Comparison of ENCODE assay signal across 1 cellular context in the genomic region with DNA sequence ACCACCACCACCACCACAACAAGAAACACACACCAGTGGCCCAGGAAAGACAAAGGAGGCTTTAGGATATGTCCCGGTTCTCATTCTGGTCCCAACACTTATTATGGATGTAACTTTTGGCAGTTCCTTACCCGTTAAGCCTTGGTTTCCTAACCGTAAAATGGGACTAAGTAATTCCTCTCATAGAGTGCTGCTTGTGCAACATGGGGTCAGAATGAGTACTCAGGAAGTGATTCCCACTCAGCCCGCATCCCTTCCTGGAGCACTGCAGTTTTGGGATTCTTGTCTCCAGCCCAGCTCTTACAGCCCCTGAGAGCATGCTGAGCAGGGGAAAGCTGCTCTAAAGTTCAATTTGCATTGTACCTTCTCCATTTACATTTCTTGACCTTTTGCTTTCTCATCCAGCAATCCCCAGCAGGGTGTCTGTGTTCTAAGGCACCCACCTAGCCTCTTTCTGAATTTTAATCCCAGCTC.
TF ChIP-seq lines count a peak whose summit lies in the region.

No MANE protein-coding gene starts in this region.

TF ChIP-seq in H1, 55 proteins besides CTCF, POLR2A, EP300 and RAD21:
- TF ChIP-seq CHD1 (IDR thresholded peaks at IDR 0.05; ENCODE audit: low read depth, low read length) (no peak), ASH2L (IDR thresholded peaks at IDR 0.05; ENCODE audit: low read length) (peak; percentile 22), TCF12 (IDR thresholded peaks at IDR 0.05; ENCODE audit: low read depth, low read length) (peak; percentile 63; the same call in 1 of the 2 replicates), MAFK (IDR thresholded peaks at IDR 0.05; ENCODE audit: low read depth, low read length) (peak; percentile 3; the same call in 1 of the 2 replicates), POLR2AphosphoS5 (IDR thresholded peaks at IDR 0.05; ENCODE audit: low read depth, low read length) (no peak), ATF2 (IDR thresholded peaks at IDR 0.05; ENCODE audit: low read length) (no peak), CEBPB (IDR thresholded peaks at IDR 0.05; ENCODE audit: low read depth, low read length) (peak; percentile 79), SP1 (IDR thresholded peaks at IDR 0.05; ENCODE audit: low read depth, low read length) (0 out of 2 replicates have a peak, but pooled peaks have one; percentile 58), HDAC2 (IDR thresholded peaks at IDR 0.05; ENCODE audit: borderline replicate concordance in 1 of 2, low read depth in 2 of 2, low read length in 2 of 2) (peak in 1 of 2 experiments; percentile 66; a peak in 1 of 4 replicates), YY1 (IDR thresholded peaks at IDR 0.05; ENCODE audit: low read depth, low read length) (0 out of 2 replicates have a peak, but pooled peaks have one; percentile 42), CREB1 (IDR thresholded peaks at IDR 0.05) (no peak), GABPA (IDR thresholded peaks at IDR 0.05; ENCODE audit: borderline replicate concordance, insufficient read depth, low read length) (peak; percentile 77; the same call in 1 of the 2 replicates), TEAD4 (IDR thresholded peaks at IDR 0.05; ENCODE audit: low read depth, low read length) (peak; percentile 78; the same call in 1 of the 2 replicates), KDM1A (IDR thresholded peaks at IDR 0.05; ENCODE audit: borderline replicate concordance, low read length) (peak; percentile 71; the same call in 1 of the 2 replicates), SIX5 (IDR thresholded peaks at IDR 0.05; ENCODE audit: low read depth, low read length) (no peak)
- TF ChIP-seq, protein P1, sequence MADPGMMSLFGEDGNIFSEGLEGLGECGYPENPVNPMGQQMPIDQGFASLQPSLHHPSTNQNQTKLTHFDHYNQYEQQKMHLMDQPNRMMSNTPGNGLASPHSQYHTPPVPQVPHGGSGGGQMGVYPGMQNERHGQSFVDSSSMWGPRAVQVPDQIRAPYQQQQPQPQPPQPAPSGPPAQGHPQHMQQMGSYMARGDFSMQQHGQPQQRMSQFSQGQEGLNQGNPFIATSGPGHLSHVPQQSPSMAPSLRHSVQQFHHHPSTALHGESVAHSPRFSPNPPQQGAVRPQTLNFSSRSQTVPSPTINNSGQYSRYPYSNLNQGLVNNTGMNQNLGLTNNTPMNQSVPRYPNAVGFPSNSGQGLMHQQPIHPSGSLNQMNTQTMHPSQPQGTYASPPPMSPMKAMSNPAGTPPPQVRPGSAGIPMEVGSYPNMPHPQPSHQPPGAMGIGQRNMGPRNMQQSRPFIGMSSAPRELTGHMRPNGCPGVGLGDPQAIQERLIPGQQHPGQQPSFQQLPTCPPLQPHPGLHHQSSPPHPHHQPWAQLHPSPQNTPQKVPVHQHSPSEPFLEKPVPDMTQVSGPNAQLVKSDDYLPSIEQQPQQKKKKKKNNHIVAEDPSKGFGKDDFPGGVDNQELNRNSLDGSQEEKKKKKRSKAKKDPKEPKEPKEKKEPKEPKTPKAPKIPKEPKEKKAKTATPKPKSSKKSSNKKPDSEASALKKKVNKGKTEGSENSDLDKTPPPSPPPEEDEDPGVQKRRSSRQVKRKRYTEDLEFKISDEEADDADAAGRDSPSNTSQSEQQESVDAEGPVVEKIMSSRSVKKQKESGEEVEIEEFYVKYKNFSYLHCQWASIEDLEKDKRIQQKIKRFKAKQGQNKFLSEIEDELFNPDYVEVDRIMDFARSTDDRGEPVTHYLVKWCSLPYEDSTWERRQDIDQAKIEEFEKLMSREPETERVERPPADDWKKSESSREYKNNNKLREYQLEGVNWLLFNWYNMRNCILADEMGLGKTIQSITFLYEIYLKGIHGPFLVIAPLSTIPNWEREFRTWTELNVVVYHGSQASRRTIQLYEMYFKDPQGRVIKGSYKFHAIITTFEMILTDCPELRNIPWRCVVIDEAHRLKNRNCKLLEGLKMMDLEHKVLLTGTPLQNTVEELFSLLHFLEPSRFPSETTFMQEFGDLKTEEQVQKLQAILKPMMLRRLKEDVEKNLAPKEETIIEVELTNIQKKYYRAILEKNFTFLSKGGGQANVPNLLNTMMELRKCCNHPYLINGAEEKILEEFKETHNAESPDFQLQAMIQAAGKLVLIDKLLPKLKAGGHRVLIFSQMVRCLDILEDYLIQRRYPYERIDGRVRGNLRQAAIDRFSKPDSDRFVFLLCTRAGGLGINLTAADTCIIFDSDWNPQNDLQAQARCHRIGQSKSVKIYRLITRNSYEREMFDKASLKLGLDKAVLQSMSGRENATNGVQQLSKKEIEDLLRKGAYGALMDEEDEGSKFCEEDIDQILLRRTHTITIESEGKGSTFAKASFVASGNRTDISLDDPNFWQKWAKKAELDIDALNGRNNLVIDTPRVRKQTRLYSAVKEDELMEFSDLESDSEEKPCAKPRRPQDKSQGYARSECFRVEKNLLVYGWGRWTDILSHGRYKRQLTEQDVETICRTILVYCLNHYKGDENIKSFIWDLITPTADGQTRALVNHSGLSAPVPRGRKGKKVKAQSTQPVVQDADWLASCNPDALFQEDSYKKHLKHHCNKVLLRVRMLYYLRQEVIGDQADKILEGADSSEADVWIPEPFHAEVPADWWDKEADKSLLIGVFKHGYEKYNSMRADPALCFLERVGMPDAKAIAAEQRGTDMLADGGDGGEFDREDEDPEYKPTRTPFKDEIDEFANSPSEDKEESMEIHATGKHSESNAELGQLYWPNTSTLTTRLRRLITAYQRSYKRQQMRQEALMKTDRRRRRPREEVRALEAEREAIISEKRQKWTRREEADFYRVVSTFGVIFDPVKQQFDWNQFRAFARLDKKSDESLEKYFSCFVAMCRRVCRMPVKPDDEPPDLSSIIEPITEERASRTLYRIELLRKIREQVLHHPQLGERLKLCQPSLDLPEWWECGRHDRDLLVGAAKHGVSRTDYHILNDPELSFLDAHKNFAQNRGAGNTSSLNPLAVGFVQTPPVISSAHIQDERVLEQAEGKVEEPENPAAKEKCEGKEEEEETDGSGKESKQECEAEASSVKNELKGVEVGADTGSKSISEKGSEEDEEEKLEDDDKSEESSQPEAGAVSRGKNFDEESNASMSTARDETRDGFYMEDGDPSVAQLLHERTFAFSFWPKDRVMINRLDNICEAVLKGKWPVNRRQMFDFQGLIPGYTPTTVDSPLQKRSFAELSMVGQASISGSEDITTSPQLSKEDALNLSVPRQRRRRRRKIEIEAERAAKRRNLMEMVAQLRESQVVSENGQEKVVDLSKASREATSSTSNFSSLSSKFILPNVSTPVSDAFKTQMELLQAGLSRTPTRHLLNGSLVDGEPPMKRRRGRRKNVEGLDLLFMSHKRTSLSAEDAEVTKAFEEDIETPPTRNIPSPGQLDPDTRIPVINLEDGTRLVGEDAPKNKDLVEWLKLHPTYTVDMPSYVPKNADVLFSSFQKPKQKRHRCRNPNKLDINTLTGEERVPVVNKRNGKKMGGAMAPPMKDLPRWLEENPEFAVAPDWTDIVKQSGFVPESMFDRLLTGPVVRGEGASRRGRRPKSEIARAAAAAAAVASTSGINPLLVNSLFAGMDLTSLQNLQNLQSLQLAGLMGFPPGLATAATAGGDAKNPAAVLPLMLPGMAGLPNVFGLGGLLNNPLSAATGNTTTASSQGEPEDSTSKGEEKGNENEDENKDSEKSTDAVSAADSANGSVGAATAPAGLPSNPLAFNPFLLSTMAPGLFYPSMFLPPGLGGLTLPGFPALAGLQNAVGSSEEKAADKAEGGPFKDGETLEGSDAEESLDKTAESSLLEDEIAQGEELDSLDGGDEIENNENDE (IDR thresholded peaks at IDR 0.05; ENCODE audit: insufficient replicate concordance, low read length): peak; percentile 43
- TF ChIP-seq, protein P2, sequence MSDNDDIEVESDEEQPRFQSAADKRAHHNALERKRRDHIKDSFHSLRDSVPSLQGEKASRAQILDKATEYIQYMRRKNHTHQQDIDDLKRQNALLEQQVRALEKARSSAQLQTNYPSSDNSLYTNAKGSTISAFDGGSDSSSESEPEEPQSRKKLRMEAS (IDR thresholded peaks at IDR 0.05): peak; percentile 42; the same call in 1 of the 2 replicates
TF ChIP-seq in H1: peak in this region for 12.
